22 cellular contexts compared by ENCODE assay signal in the genomic region with DNA sequence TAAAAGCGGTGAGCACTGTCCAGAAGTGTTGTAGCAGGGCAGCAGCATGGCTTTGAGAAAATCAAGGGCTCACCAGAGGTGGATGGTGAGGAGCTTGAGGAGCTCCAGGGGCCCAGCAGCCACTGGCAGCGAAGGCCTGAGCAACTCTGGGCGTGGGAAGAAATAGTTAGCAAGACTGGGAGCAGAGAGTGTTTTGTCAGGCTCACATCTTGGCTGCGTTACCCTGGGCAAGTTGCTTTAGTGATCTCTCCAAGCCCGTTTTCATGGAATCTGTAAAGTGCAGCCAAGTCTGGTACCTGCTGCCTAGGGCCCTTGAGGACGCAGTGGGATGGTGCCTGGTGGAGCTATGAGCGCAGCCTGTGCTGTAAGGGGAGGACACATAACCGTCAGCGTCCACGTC.
"Had no signal": no experiment of that assay in that cellular context is flagged by ENCODE, and none has a peak within 500 bp of the region (broad histone marks: within the 10 kb centered on the region; RNA-seq: fewer than 3 reads in every experiment).

No MANE protein-coding gene starts in this region.

- H3K9me3 ChIP-seq: esophagus squamous epithelium, mucosa of descending colon, neutrophil, tibial artery had no signal

- H2AFZ ChIP-seq: parathyroid adenoma had no signal

- H3K9me3 Mint-ChIP-seq: activated B cell treated with CpG ODN at 0.5 μM for 24 hours; activated CD4-positive, alpha-beta memory T cell treated with anti-CD3 and anti-CD28 coated beads for 36 hours; activated T-helper 1 cell treated with anti-CD3 and anti-CD28 coated beads, Interleukin-12 subunit alpha, Interleukin-12 subunit beta, Interleukin-2, Interleukin-4 antibody, amounts not matched to agents 30 ng/mL and 10 ng/mL and 1 ng/mL, durations not matched to agents 14 hours and 24 hours and 36 hours; immature natural killer cell; naive B cell; T-cell had no signal

- H3K9ac ChIP-seq: parathyroid adenoma had no signal

- DNase-seq: activated B cell treated with CpG ODN at 0.5 μM for 24 hours; activated CD4-positive, alpha-beta memory T cell treated with anti-CD3 and anti-CD28 coated beads for 36 hours; activated CD4-positive, alpha-beta T cell treated with anti-CD3 and anti-CD28 coated beads for 4 hours; activated gamma-delta T cell treated with Interleukin-2 at 50 U/mL for 16 hours; activated T-cell treated with anti-CD3 and anti-CD28 coated beads for 4 hours; cerebellar nuclear complex; dermis blood vessel endothelial cell; effector memory CD4-positive, alpha-beta T cell; esophagus squamous epithelium; immature natural killer cell; kidney glomerular epithelial cell; mesenchymal stem cell; naive B cell; stimulated activated CD8-positive, alpha-beta memory T cell treated with anti-CD3 and anti-CD28 coated beads, Interleukin-4, amount 100 ng/mL, for 48 hours; stimulated activated naive CD4-positive, alpha-beta T cell; T-cell; tibial artery had no signal

- H3K4me1 Mint-ChIP-seq: activated B cell treated with CpG ODN at 0.5 μM for 24 hours, immature natural killer cell had no signal

- H3K4me3 ChIP-seq: esophagus squamous epithelium, mucosa of descending colon, tibial artery had no signal

- H3K27ac Mint-ChIP-seq: activated B cell treated with CpG ODN at 0.5 μM for 24 hours; activated CD4-positive, alpha-beta memory T cell treated with anti-CD3 and anti-CD28 coated beads for 36 hours; activated naive CD8-positive, alpha-beta T cell; activated T-helper 1 cell treated with anti-CD3 and anti-CD28 coated beads, Interleukin-12 subunit alpha, Interleukin-12 subunit beta, Interleukin-2, Interleukin-4 antibody, amounts not matched to agents 30 ng/mL and 10 ng/mL and 1 ng/mL, durations not matched to agents 14 hours and 24 hours and 36 hours; T-cell had no signal

- H3K4me1 ChIP-seq: parathyroid adenoma had no signal

- H3K27ac ChIP-seq: esophagus squamous epithelium, neutrophil, parathyroid adenoma, tibial artery had no signal

- H3K36me3 ChIP-seq: neutrophil had no signal

- ATAC-seq: mucosa of descending colon, T-cell had no signal

- H3K36me3 Mint-ChIP-seq: activated CD4-positive, alpha-beta memory T cell treated with anti-CD3 and anti-CD28 coated beads for 36 hours; activated naive CD8-positive, alpha-beta T cell; immature natural killer cell; naive B cell; T-cell had no signal

- H3K27me3 ChIP-seq: esophagus squamous epithelium, neutrophil, tibial artery had no signal

- H3K27me3 Mint-ChIP-seq: activated CD4-positive, alpha-beta memory T cell treated with anti-CD3 and anti-CD28 coated beads for 36 hours had no signal

- H3K4me3 Mint-ChIP-seq: activated B cell treated with CpG ODN at 0.5 μM for 24 hours; activated CD4-positive, alpha-beta memory T cell treated with anti-CD3 and anti-CD28 coated beads for 36 hours; activated naive CD8-positive, alpha-beta T cell; activated T-helper 1 cell treated with anti-CD3 and anti-CD28 coated beads, Interleukin-12 subunit alpha, Interleukin-12 subunit beta, Interleukin-2, Interleukin-4 antibody, amounts not matched to agents 30 ng/mL and 10 ng/mL and 1 ng/mL, durations not matched to agents 14 hours and 24 hours and 36 hours; immature natural killer cell; naive B cell; T-cell had no signal
